Comparison of ENCODE assay signal across 22 cellular contexts in genomic region chr2:59529738-59530137, GRCh38.
"Had no signal": no experiment of that assay in that cellular context is flagged by ENCODE, and none has a peak within 500 bp of the region (broad histone marks: within the 10 kb centered on the region; RNA-seq: fewer than 3 reads in every experiment).

No MANE protein-coding gene starts in this region.

- H3K36me3 ChIP-seq: cardiac muscle cell, heart left ventricle, left lung, neutrophil, pancreas, suprapubic skin, tibial artery had no signal

- H3K4me1 ChIP-seq: body of pancreas, heart left ventricle, left lung, pancreas, psoas muscle, suprapubic skin, tibial artery had no signal

- H3K4me3 Mint-ChIP-seq: activated B cell treated with CpG ODN at 0.5 μM for 24 hours; activated CD8-positive, alpha-beta T cell treated with anti-CD3 and anti-CD28 coated beads for 36 hours; naive B cell; nephron progenitor cell; T-helper 17 cell had no signal

- H3K27ac Mint-ChIP-seq: activated B cell treated with CpG ODN at 0.5 μM for 24 hours; activated CD8-positive, alpha-beta T cell treated with anti-CD3 and anti-CD28 coated beads for 36 hours; activated naive CD4-positive, alpha-beta T cell treated with anti-CD3 and anti-CD28 coated beads, Interleukin-2, amount 50 U/mL, for 72 hours; naive B cell; nephron progenitor cell; T-helper 17 cell had no signal

- H3K4me1 Mint-ChIP-seq: activated B cell treated with CpG ODN at 0.5 μM for 24 hours, T-helper 17 cell had no signal

- H3K27ac ChIP-seq: body of pancreas, cardiac muscle cell, heart left ventricle, left lung, neutrophil, pancreas, psoas muscle, suprapubic skin, tibial artery had no signal

- FAIRE-seq: endothelial cell of umbilical vein, pancreas had no signal

- H3K4me3 ChIP-seq: body of pancreas, cardiac muscle cell, heart left ventricle, left lung, pancreas, psoas muscle, suprapubic skin, tibial artery had no signal

- H3K27me3 ChIP-seq: body of pancreas, cardiac muscle cell, heart left ventricle, left lung, neutrophil, pancreas, suprapubic skin, tibial artery had no signal

- H3K9me3 ChIP-seq: body of pancreas, left lung, neutrophil, pancreas, psoas muscle, suprapubic skin, tibial artery had no signal

- ATAC-seq: activated CD8-positive, alpha-beta T cell treated with anti-CD3 and anti-CD28 coated beads for 36 hours; activated naive CD4-positive, alpha-beta T cell treated with anti-CD3 and anti-CD28 coated beads, Interleukin-2, amount 50 U/mL, for 72 hours; body of pancreas; left lung; pancreas; psoas muscle; T-helper 17 cell had no signal

- H3K27me3 Mint-ChIP-seq: activated CD8-positive, alpha-beta T cell treated with anti-CD3 and anti-CD28 coated beads for 36 hours; T-helper 17 cell had no signal

- DNase-seq: activated B cell treated with CpG ODN at 0.5 μM for 24 hours; activated CD4-positive, alpha-beta T cell treated with anti-CD3 and anti-CD28 coated beads, Interleukin-2, amount 50 U/mL, for 1 hour; activated CD8-positive, alpha-beta T cell treated with anti-CD3 and anti-CD28 coated beads for 36 hours; activated naive CD4-positive, alpha-beta T cell; activated T-cell treated with anti-CD3 and anti-CD28 coated beads, Interleukin-2, amount 50 U/mL, for 48 hours; body of pancreas; foreskin fibroblast; left lung; naive B cell; nephron progenitor cell; pancreas; psoas muscle; stimulated activated CD4-positive, alpha-beta T cell treated with anti-CD3 and anti-CD28 coated beads, Interleukin-15, amount 100 ng/mL, for 24 hours; stimulated activated naive CD4-positive, alpha-beta T cell; T-helper 17 cell; tibial artery had no signal
